ENCODE assay signal across 29 cellular contexts in the genomic region with DNA sequence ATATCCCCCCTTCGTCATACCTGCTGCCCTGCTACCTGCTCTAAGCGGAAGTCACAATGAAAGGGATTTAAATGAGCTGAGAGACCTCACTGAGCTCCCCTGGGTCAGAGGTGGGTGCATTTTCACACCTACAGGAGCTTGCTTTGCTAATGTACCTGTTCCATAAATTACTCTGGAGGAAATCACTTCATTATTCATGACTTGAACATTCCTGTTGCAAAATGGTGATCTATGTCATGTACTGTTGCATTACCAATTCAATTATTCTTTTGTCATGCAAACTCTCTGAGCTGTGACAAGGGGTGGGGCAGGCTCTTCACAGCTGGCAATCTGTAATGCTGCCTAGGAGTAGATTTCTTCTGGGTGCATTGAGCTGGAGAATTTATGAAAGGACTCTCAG.
DNase-seq lines count a peak whose midpoint lies in the region; ATAC-seq, FAIRE-seq and TF ChIP-seq lines count a peak whose summit lies in the region.
"Had no signal": no experiment of that assay in that cellular context is flagged by ENCODE, and none has a peak within 500 bp of the region (broad histone marks: within the 10 kb centered on the region; RNA-seq: fewer than 3 reads in every experiment).

No MANE protein-coding gene starts in this region.

- H3K79me2 ChIP-seq in H9 (ENCODE audit: insufficient read depth, low read length): no peaks in the 10 kb centered on the region
- H3K79me2 ChIP-seq in neural progenitor cell (ENCODE audit: low read depth): no peaks in the 10 kb centered on the region

- no CpG with 5 or more reads among the region's 2 CpGs for WGBS in H9 (ENCODE audit: extremely low coverage, insufficient read length, low lambda C conversion rate)

- H3K4me1 ChIP-seq in H9 (ENCODE audit: insufficient read depth, low read length) (peaks cover 17% of the 10 kb centered on the region), neural progenitor cell (peaks cover 34% of the 10 kb centered on the region), left lung (no peaks in the 10 kb centered on the region)
- H3K4me1 ChIP-seq: prostate gland, vagina had no signal

- TF ChIP-seq POLR2A in GM18505 (IDR thresholded peaks at IDR 0.05; ENCODE audit: borderline replicate concordance, extremely low read depth, insufficient read depth, insufficient read length): no peak

- no peaks in the 10 kb centered on the region for H3K36me3 ChIP-seq in neural progenitor cell
- H3K36me3 ChIP-seq in left lung: no peaks in the 10 kb centered on the region
- H3K36me3 ChIP-seq: cardiac muscle cell, neutrophil, prostate gland, vagina had no signal

- no peak overlapping the region for H2BK12ac ChIP-seq in H9 (ENCODE audit: insufficient read length, low read depth, low read length)

- H4K91ac ChIP-seq in H9 (ENCODE audit: insufficient read length, low read depth, low read length): no peak overlapping the region

- H4K8ac ChIP-seq in H9 (replicated peaks; ENCODE audit: insufficient read length, low read depth, low read length): no peak overlapping the region

- no peak overlapping the region for H2BK5ac ChIP-seq in H9 (ENCODE audit: insufficient read length, low read length)

- H2BK120ac ChIP-seq in H9 (ENCODE audit: low read depth, low read length, poor library complexity, severe bottlenecking): no peak overlapping the region

- H3K4me1 Mint-ChIP-seq in H9 (peaks cover 56 to 58% of the 10 kb centered on the region in 2 experiments), glutamatergic neuron (ENCODE audit: low read depth, unreplicated experiment) (peaks cover 7% of the 10 kb centered on the region), neural progenitor cell (peaks cover 12% of the 10 kb centered on the region)
- H3K4me1 Mint-ChIP-seq: IgD-negative memory B cell; stimulated activated memory B cell treated with anti-CD40 and anti-IgM and Interleukin-4, amounts not matched to agents 10 μg/mL and 1 μg/mL and 100 μg/mL, for 72 hours had no signal

- no peak overlapping the region for H2AFZ ChIP-seq in H9 (ENCODE audit: low read length)
- H2AFZ ChIP-seq in neural progenitor cell (replicated peaks): peak overlapping the region; percentile 57
- H2AFZ ChIP-seq: GM23248 had no signal

- H3K4me3 Mint-ChIP-seq in H9 (peak overlapping the region; percentile 0 to 28; a peak in 1 of 5 replicates), glutamatergic neuron (ENCODE audit: unreplicated experiment) (peak overlapping the region; percentile 1), neural progenitor cell (no peak overlapping the region)
- H3K4me3 Mint-ChIP-seq: IgD-negative memory B cell; stimulated activated memory B cell treated with anti-CD40 and anti-IgM and Interleukin-4, amounts not matched to agents 10 μg/mL and 1 μg/mL and 100 μg/mL, for 72 hours; T-helper 1 cell treated with Interleukin-12 subunit alpha and Interleukin-12 subunit beta and Interleukin-4 antibody, amounts not matched to agents 30 μg/mL and 1 μg/mL, for 36 hours had no signal

- H3K27me3 Mint-ChIP-seq in H9 (ENCODE audit: low read depth): no peaks in the 10 kb centered on the region
- H3K27me3 Mint-ChIP-seq in glutamatergic neuron (ENCODE audit: unreplicated experiment): peaks cover 1% of the 10 kb centered on the region
- peaks cover 4% of the 10 kb centered on the region for H3K27me3 Mint-ChIP-seq in neural progenitor cell (ENCODE audit: insufficient read depth, low read depth)
- H3K27me3 Mint-ChIP-seq: IgD-negative memory B cell; stimulated activated memory B cell treated with anti-CD40 and anti-IgM and Interleukin-4, amounts not matched to agents 10 μg/mL and 1 μg/mL and 100 μg/mL, for 72 hours had no signal

- H2BK20ac ChIP-seq in H9 (ENCODE audit: low read depth, low read length, poor library complexity, severe bottlenecking): no peak overlapping the region

- no peak overlapping the region for H2AK5ac ChIP-seq in H9 (ENCODE audit: insufficient read length, low read length)

- H4K20me1 ChIP-seq in H9 (ENCODE audit: control insufficient read depth, insufficient read depth, insufficient read length) (no peaks in the 10 kb centered on the region), neural progenitor cell (ENCODE audit: low read depth) (no peaks in the 10 kb centered on the region)

- peaks cover 3% of the 10 kb centered on the region for H3K23me2 ChIP-seq in H9 (ENCODE audit: insufficient read length, low read depth, low read length, poor library complexity, severe bottlenecking)

- H3F3A ChIP-seq in neural progenitor cell (ENCODE audit: low read depth): peaks cover 18% of the 10 kb centered on the region

- no peak for FAIRE-seq in GM19239 (lab: Jason Lieb, UNC)
- FAIRE-seq: GM12891, islet of Langerhans had no signal

- H3K9me3 Mint-ChIP-seq in H9 (peaks cover 4 to 8% of the 10 kb centered on the region in 2 experiments), glutamatergic neuron (ENCODE audit: unreplicated experiment) (no peaks in the 10 kb centered on the region), neural progenitor cell (no peaks in the 10 kb centered on the region)
- H3K9me3 Mint-ChIP-seq: stimulated activated memory B cell treated with anti-CD40 and anti-IgM and Interleukin-4, amounts not matched to agents 10 μg/mL and 1 μg/mL and 100 μg/mL, for 72 hours had no signal

- H3K36me3 Mint-ChIP-seq in H9 (ENCODE audit: insufficient read depth in 1 of 3, low read depth in 3 of 3) (peaks cover 5 to 26% (median 13%) of the 10 kb centered on the region in 3 experiments; a peak in 6 of 7 replicates), glutamatergic neuron (ENCODE audit: unreplicated experiment) (no peaks in the 10 kb centered on the region), neural progenitor cell (no peaks in the 10 kb centered on the region)
- H3K36me3 Mint-ChIP-seq: stimulated activated memory B cell treated with anti-CD40 and anti-IgM and Interleukin-4, amounts not matched to agents 10 μg/mL and 1 μg/mL and 100 μg/mL, for 72 hours had no signal

- H3K9me3 ChIP-seq in H9 (ENCODE audit: control insufficient read depth, low read depth, low read length) (no peaks in the 10 kb centered on the region), neural progenitor cell (ENCODE audit: low read depth) (no peaks in the 10 kb centered on the region), left lung (no peaks in the 10 kb centered on the region)
- H3K9me3 ChIP-seq: neutrophil, prostate gland, vagina had no signal

- H3K27me3 ChIP-seq in H9 (ENCODE audit: insufficient read depth, low read length) (no peaks in the 10 kb centered on the region), neural progenitor cell (no peaks in the 10 kb centered on the region), left lung (no peaks in the 10 kb centered on the region)
- H3K27me3 ChIP-seq: cardiac muscle cell, neutrophil, vagina had no signal

- H2BK15ac ChIP-seq in H9 (ENCODE audit: low read depth, low read length): no peak overlapping the region

- no peak overlapping the region for H3K4ac ChIP-seq in H9 (ENCODE audit: low read depth, low read length)

- ATAC-seq in left lung (no peak), GM18505 (IDR thresholded peaks at IDR 0.05; ENCODE audit: unreplicated experiment) (no peak)
- ATAC-seq: stimulated activated memory B cell treated with anti-CD40 and anti-IgM and Interleukin-4, amounts not matched to agents 10 μg/mL and 1 μg/mL and 100 μg/mL, for 72 hours had no signal

- H3K14ac ChIP-seq in H9 (ENCODE audit: insufficient read depth, low read length): no peak overlapping the region

- no peak overlapping the region for H3K23ac ChIP-seq in H9 (ENCODE audit: insufficient read length, low read depth, low read length)

- no peak overlapping the region for H3K56ac ChIP-seq in H9 (ENCODE audit: insufficient read length, low read depth, low read length)

- H3K4me2 ChIP-seq in H9 (ENCODE audit: insufficient read depth, insufficient read length, low read length) (peak overlapping the region; percentile 29), neural progenitor cell (peak overlapping the region; percentile 60)

- peak; percentile 68 for DNase-seq in H9
- DNase-seq in NCI-H187 (lab: John Stamatoyannopoulos, UW): peak; percentile 7 to 12
- no peak for DNase-seq in glutamatergic neuron
- DNase-seq in neural progenitor cell (ENCODE audit: low spot score): no peak
- DNase-seq in GM19239 (ENCODE audit: insufficient read length, low spot score): no peak
- DNase-seq in left lung: no peak
- DNase-seq: activated CD4-positive, alpha-beta T cell treated with anti-CD3 and anti-CD28 coated beads for 48 hours; activated naive CD4-positive, alpha-beta T cell treated with anti-CD3 and anti-CD28 coated beads, Interleukin-2, amount 50 U/mL, for 16 hours; anterior cingulate cortex; cortex of kidney; DMS79; GM23248; MM.1S; NCI-H1694 treated with DMSO at 0.1 percent for 48 hours; NCI-H446 treated with DMSO at 0.1 percent for 48 hours; RPMI8226; stimulated activated CD4-positive, alpha-beta T cell treated with anti-CD3 and anti-CD28 coated beads, Interleukin-1b, Interleukin-23, amount 100 ng/mL, for 48 hours had no signal

- H3K18ac ChIP-seq in H9 (ENCODE audit: insufficient read length, low read depth, low read length): no peak overlapping the region

- H3K4me3 ChIP-seq in neural progenitor cell: no peak overlapping the region
- H3K4me3 ChIP-seq in left lung: no peak overlapping the region
- H3K4me3 ChIP-seq: cardiac muscle cell, GM23248, lung, prostate gland, vagina had no signal

- TF ChIP-seq CTCF in H9 (conservative IDR thresholded peaks at IDR 0.05) (no peak), glutamatergic neuron (IDR thresholded peaks at IDR 0.05; ENCODE audit: partially characterized antibody, unreplicated experiment) (no peak), neural progenitor cell (IDR thresholded peaks at IDR 0.05) (no peak), left lung (IDR thresholded peaks at IDR 0.05) (no peak)

- H3K9ac ChIP-seq in H9 (ENCODE audit: extremely low read depth, insufficient read length, low read length) (no peak overlapping the region), neural progenitor cell (no peak overlapping the region)
- H3K9ac ChIP-seq: GM23248 had no signal

- no peak overlapping the region for H4K5ac ChIP-seq in H9 (ENCODE audit: insufficient read length, low read depth, low read length)

- no peak overlapping the region for H3T11ph ChIP-seq in H9 (ENCODE audit: low read length)

- no peaks in the 10 kb centered on the region for H3K79me1 ChIP-seq in H9 (ENCODE audit: insufficient read depth, low read depth, low read length, poor library complexity, severe bottlenecking)

- H3K27ac Mint-ChIP-seq in H9: peak overlapping the region; percentile 81 to 99 (median 86); a peak in 6 of 7 replicates
- peak overlapping the region; percentile 40 for H3K27ac Mint-ChIP-seq in glutamatergic neuron (ENCODE audit: unreplicated experiment)
- no peak overlapping the region for H3K27ac Mint-ChIP-seq in neural progenitor cell
- H3K27ac Mint-ChIP-seq: IgD-negative memory B cell; stimulated activated memory B cell treated with anti-CD40 and anti-IgM and Interleukin-4, amounts not matched to agents 10 μg/mL and 1 μg/mL and 100 μg/mL, for 72 hours; T-helper 1 cell treated with Interleukin-12 subunit alpha and Interleukin-12 subunit beta and Interleukin-4 antibody, amounts not matched to agents 30 μg/mL and 1 μg/mL, for 36 hours had no signal

- intact Hi-C loops in left lung (cut with DNase I): no loop called here

- H3K27ac ChIP-seq in H9 (ENCODE audit: insufficient read length, low read depth, low read length): peak overlapping the region; percentile 81
- no peak overlapping the region for H3K27ac ChIP-seq in neural progenitor cell
- H3K27ac ChIP-seq in left lung: no peak overlapping the region
- H3K27ac ChIP-seq: cardiac muscle cell, GM23248, HL-60, neutrophil, prostate gland, vagina had no signal

Comparison
In these comparisons a context has a peak if more than half of its experiments do, and no peak if none do; other contexts are left out.
1. DNase-seq: peak in H9 (single experiment) and NCI-H187 (2 of 2); none in glutamatergic neuron (single experiment), neural progenitor cell (single experiment), GM19239 (single experiment) and left lung (0 of 2).